ENCODE assay signal across 18 cellular contexts in genomic region chr15:60514261-60514881, GRCh38.
"Had no signal": no experiment of that assay in that cellular context is flagged by ENCODE, and none has a peak within 500 bp of the region (broad histone marks: within the 10 kb centered on the region; RNA-seq: fewer than 3 reads in every experiment).

No MANE protein-coding gene starts in this region.

- H3K4me3 ChIP-seq: esophagus squamous epithelium, gastroesophageal sphincter, ovary, testis, tibial nerve, upper lobe of right lung, vagina had no signal

- H3K4me3 Mint-ChIP-seq: naive B cell; neural crest cell; stimulated activated naive CD8-positive, alpha-beta T cell treated with anti-CD3 and anti-CD28 coated beads, Interleukin-15, Interleukin-2, amounts not matched to agents 100 ng/mL and 50 ng/mL, for 24 hours had no signal

- H3K27ac ChIP-seq: esophagus squamous epithelium, gastroesophageal sphincter, ovary, testis, tibial nerve, upper lobe of right lung, vagina had no signal

- ATAC-seq: gastroesophageal sphincter, left cardiac atrium, right cardiac atrium, upper lobe of right lung had no signal

- DNase-seq: esophagus squamous epithelium; foreskin fibroblast; glutamatergic neuron; kidney; left cardiac atrium; mesendoderm; naive B cell; ovary; small intestine; stimulated activated CD4-positive, alpha-beta T cell treated with anti-CD3 and anti-CD28 coated beads, Interleukin-2, amount 100 ng/mL, for 48 hours; testis; upper lobe of right lung had no signal

- H3K27me3 ChIP-seq: esophagus squamous epithelium, gastroesophageal sphincter, ovary, testis, tibial nerve, upper lobe of right lung, vagina had no signal

- H3K27me3 Mint-ChIP-seq: naive B cell; stimulated activated naive CD8-positive, alpha-beta T cell treated with anti-CD3 and anti-CD28 coated beads, Interleukin-15, Interleukin-2, amounts not matched to agents 100 ng/mL and 50 ng/mL, for 24 hours had no signal

- H3K9me3 ChIP-seq: esophagus squamous epithelium, gastroesophageal sphincter, ovary, testis, tibial nerve, upper lobe of right lung, vagina had no signal

- H3K9me3 Mint-ChIP-seq: naive B cell; neural crest cell; stimulated activated naive CD8-positive, alpha-beta T cell treated with anti-CD3 and anti-CD28 coated beads, Interleukin-15, Interleukin-2, amounts not matched to agents 100 ng/mL and 50 ng/mL, for 24 hours had no signal

- H3K27ac Mint-ChIP-seq: stimulated activated naive CD8-positive, alpha-beta T cell treated with anti-CD3 and anti-CD28 coated beads, Interleukin-15, Interleukin-2, amounts not matched to agents 100 ng/mL and 50 ng/mL, for 24 hours had no signal

- H3K4me1 ChIP-seq: tibial nerve, upper lobe of right lung had no signal

- H3K4me1 Mint-ChIP-seq: naive B cell had no signal

- H3K36me3 ChIP-seq: ovary had no signal
